In genomic region chr11:554824-555499, GRCh38 we compare ENCODE assay signal across 1 cellular context.
A peak's percentile ranks its signal among the peaks of the same experiment; 100 is the strongest.
TF ChIP-seq lines count a peak whose summit lies in the region.

No MANE protein-coding gene starts in this region.

TF ChIP-seq in HepG2, 621 proteins besides CTCF, POLR2A, EP300 and RAD21 (continued from another document and continues in another):
- no peak for TF ChIP-seq SYNCRIP (IDR thresholded peaks at IDR 0.05; ENCODE audit: insufficient read depth, low read depth, low read length)
- peak; percentile 65 for TF ChIP-seq ELF1 (CRISPR knock-in tag; IDR thresholded peaks at IDR 0.05)
- TF ChIP-seq MBD4 (IDR thresholded peaks at IDR 0.05; ENCODE audit: borderline replicate concordance, low read length) = no peak
- no peak for TF ChIP-seq ARID5B (CRISPR knock-in tag; IDR thresholded peaks at IDR 0.05)
- TF ChIP-seq IRF9 (CRISPR knock-in tag; IDR thresholded peaks at IDR 0.05; ENCODE audit: borderline replicate concordance) = no peak
- no peak for TF ChIP-seq ZNF292 (CRISPR knock-in tag; IDR thresholded peaks at IDR 0.05; ENCODE audit: borderline replicate concordance, low read depth)
- no peak for TF ChIP-seq CENPX (CRISPR knock-in tag; IDR thresholded peaks at IDR 0.05)
- TF ChIP-seq MXD1 (CRISPR knock-in tag; IDR thresholded peaks at IDR 0.05) = no peak
- no peak for TF ChIP-seq BATF2 (CRISPR knock-in tag; IDR thresholded peaks at IDR 0.05)
- TF ChIP-seq ZNF724P (CRISPR knock-in tag; IDR thresholded peaks at IDR 0.05; ENCODE audit: borderline replicate concordance) = no peak
- TF ChIP-seq HNRNPLL (IDR thresholded peaks at IDR 0.05; ENCODE audit: low read depth, low read length, poor library complexity, severe bottlenecking) = no peak
- TF ChIP-seq ZSCAN31 (CRISPR knock-in tag; IDR thresholded peaks at IDR 0.05; ENCODE audit: low read depth) = no peak
- no peak for TF ChIP-seq ZNF850 (CRISPR knock-in tag; conservative IDR thresholded peaks at IDR 0.05)
- 0 out of 2 replicates have a peak, but pooled peaks have one; percentile 47 for TF ChIP-seq CBFB (CRISPR knock-in tag; IDR thresholded peaks at IDR 0.05)
- no peak for TF ChIP-seq ZNF512B (CRISPR knock-in tag; IDR thresholded peaks at IDR 0.05; ENCODE audit: borderline replicate concordance)
- TF ChIP-seq ZNF44 (CRISPR knock-in tag; IDR thresholded peaks at IDR 0.05) = no peak
- no peak for TF ChIP-seq TSC22D2 (CRISPR knock-in tag; IDR thresholded peaks at IDR 0.05; ENCODE audit: borderline replicate concordance)
- no peak for TF ChIP-seq GLI4 (CRISPR knock-in tag; IDR thresholded peaks at IDR 0.05; ENCODE audit: borderline replicate concordance)
- no peak for TF ChIP-seq TMF1 (CRISPR knock-in tag; IDR thresholded peaks at IDR 0.05; ENCODE audit: low read depth)
- no peak for TF ChIP-seq AHDC1 (CRISPR knock-in tag; IDR thresholded peaks at IDR 0.05; ENCODE audit: borderline replicate concordance)
- TF ChIP-seq CREB3 (CRISPR knock-in tag; IDR thresholded peaks at IDR 0.05) = no peak
- TF ChIP-seq KLF12 (CRISPR knock-in tag; IDR thresholded peaks at IDR 0.05; ENCODE audit: borderline replicate concordance) = no peak
- peak; percentile 59 for TF ChIP-seq ZNF687 (CRISPR knock-in tag; IDR thresholded peaks at IDR 0.05)
- no peak; the same call in 1 of the 2 replicates for TF ChIP-seq NFKB2 (CRISPR knock-in tag; IDR thresholded peaks at IDR 0.05; ENCODE audit: borderline replicate concordance)
- TF ChIP-seq ZNF691 (CRISPR knock-in tag; IDR thresholded peaks at IDR 0.05; ENCODE audit: borderline replicate concordance, low read depth) = 0 out of 2 replicates have a peak, but pooled peaks have one; percentile 40
- TF ChIP-seq SOX5 (CRISPR knock-in tag; IDR thresholded peaks at IDR 0.05; ENCODE audit: borderline replicate concordance) = no peak
- no peak for TF ChIP-seq ONECUT2 (CRISPR knock-in tag; IDR thresholded peaks at IDR 0.05)
- no peak for TF ChIP-seq ZNF709 (CRISPR knock-in tag; IDR thresholded peaks at IDR 0.05)
- no peak for TF ChIP-seq HNRNPL (IDR thresholded peaks at IDR 0.05; ENCODE audit: low read depth, low read length)
- TF ChIP-seq ZNF558 (CRISPR knock-in tag; IDR thresholded peaks at IDR 0.05; ENCODE audit: borderline replicate concordance) = no peak
- TF ChIP-seq POGZ (CRISPR knock-in tag; IDR thresholded peaks at IDR 0.05) = no peak
- no peak for TF ChIP-seq ZNF784 (CRISPR knock-in tag; IDR thresholded peaks at IDR 0.05; ENCODE audit: borderline replicate concordance)
- no peak for TF ChIP-seq FOXJ3 (CRISPR knock-in tag; IDR thresholded peaks at IDR 0.05; ENCODE audit: borderline replicate concordance)
- no peak for TF ChIP-seq ZNF253 (CRISPR knock-in tag; IDR thresholded peaks at IDR 0.05; ENCODE audit: borderline replicate concordance)
- 0 out of 2 replicates have a peak, but pooled peaks have one; percentile 52 for TF ChIP-seq ZNF891 (CRISPR knock-in tag; IDR thresholded peaks at IDR 0.05)
- no peak for TF ChIP-seq NONO (IDR thresholded peaks at IDR 0.05)
- peak; percentile 55; the same call in 1 of the 2 replicates for TF ChIP-seq NONO (CRISPR knock-in tag; conservative IDR thresholded peaks at IDR 0.05)
- TF ChIP-seq THAP11 (CRISPR knock-in tag; IDR thresholded peaks at IDR 0.05) = peak; percentile 46; the same call in 1 of the 2 replicates
- no peak for TF ChIP-seq MED1 (CRISPR knock-in tag; IDR thresholded peaks at IDR 0.05)
- no peak for TF ChIP-seq GTF3A (CRISPR knock-in tag; conservative IDR thresholded peaks at IDR 0.05)
